Comparison of ENCODE assay signal across 19 cellular contexts in the genomic region with DNA sequence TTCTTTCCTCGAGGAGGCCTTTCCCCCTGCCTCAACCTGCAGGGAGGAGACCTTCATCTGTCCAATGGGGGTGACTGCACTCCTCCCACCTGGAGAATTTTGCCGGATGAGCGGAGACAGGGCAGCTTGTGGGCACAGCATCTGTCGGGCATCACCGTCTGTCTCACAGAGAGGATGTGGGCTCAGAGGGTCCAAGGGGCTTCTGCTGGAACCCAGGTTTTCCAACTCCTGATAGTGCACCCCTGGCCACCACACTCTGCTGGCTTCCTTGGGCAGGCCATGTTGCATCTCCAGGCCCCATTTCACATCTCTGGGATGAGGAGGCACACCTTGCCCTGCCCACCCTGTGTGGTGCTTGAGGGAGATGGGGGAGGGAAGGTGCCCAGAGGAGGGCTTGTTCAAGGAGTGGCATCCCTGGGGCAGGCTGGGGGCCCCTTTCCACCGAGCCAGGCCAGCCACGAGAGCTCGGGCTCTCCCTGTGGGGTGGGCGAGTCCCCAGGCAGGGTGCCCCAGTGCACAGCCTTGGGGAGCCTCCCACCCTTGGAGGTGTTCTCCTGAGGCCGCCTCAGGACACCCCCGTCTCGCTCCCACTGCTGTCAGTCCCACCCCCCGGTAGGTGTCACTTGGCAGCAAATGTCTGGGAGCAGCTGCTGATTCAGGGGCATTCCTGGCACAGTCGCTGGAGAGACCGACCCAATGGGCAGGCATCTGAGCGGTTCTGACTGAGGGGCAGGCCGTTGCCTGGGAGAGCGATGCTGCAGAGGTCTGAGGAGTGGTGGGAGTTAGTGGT.
"Had no signal": no experiment of that assay in that cellular context is flagged by ENCODE, and none has a peak within 500 bp of the region (broad histone marks: within the 10 kb centered on the region; RNA-seq: fewer than 3 reads in every experiment).

No MANE protein-coding gene starts in this region.

- H3K4me1 ChIP-seq: left lung, pancreas, upper lobe of left lung had no signal

- DNase-seq: activated CD4-positive, alpha-beta memory T cell treated with anti-CD3 and anti-CD28 coated beads for 36 hours; activated CD4-positive, alpha-beta T cell treated with anti-CD3 and anti-CD28 coated beads for 36 hours; activated CD8-positive, alpha-beta memory T cell treated with anti-CD3 and anti-CD28 coated beads, Interleukin-2, amount 10 ng/mL, durations not matched to agents 7 days and 5 days; activated naive CD4-positive, alpha-beta T cell; activated naive CD8-positive, alpha-beta T cell treated with anti-CD3 and anti-CD28 coated beads for 36 hours; amniotic stem cell; effector memory CD8-positive, alpha-beta T cell; esophagus squamous epithelium; hippocampal formation; naive B cell; stimulated activated CD4-positive, alpha-beta T cell treated with anti-CD3 and anti-CD28 coated beads, Interleukin-2, amount 100 ng/mL, for 48 hours; SW 1271; testis; upper lobe of left lung had no signal

- H3K27me3 ChIP-seq: cardiac muscle cell, esophagus squamous epithelium, left lung, pancreas, testis, upper lobe of left lung had no signal

- H3K4me3 ChIP-seq: cardiac muscle cell, esophagus squamous epithelium, left lung, pancreas, testis, upper lobe of left lung had no signal

- H3K27ac ChIP-seq: cardiac muscle cell, esophagus squamous epithelium, left lung, pancreas, testis, upper lobe of left lung had no signal

- H3K9me3 ChIP-seq: esophagus squamous epithelium, left lung, pancreas, testis, upper lobe of left lung had no signal

- H3K27ac Mint-ChIP-seq: activated CD4-positive, alpha-beta memory T cell treated with anti-CD3 and anti-CD28 coated beads for 36 hours; activated CD4-positive, alpha-beta T cell treated with anti-CD3 and anti-CD28 coated beads for 36 hours; activated naive CD8-positive, alpha-beta T cell treated with anti-CD3 and anti-CD28 coated beads for 36 hours; effector memory CD8-positive, alpha-beta T cell; memory B cell had no signal

- ATAC-seq: activated CD4-positive, alpha-beta T cell treated with anti-CD3 and anti-CD28 coated beads for 36 hours; activated CD8-positive, alpha-beta memory T cell treated with anti-CD3 and anti-CD28 coated beads, Interleukin-2, amount 10 ng/mL, durations not matched to agents 7 days and 5 days; effector memory CD8-positive, alpha-beta T cell; left lung; pancreas had no signal

- FAIRE-seq: keratinocyte, pancreas had no signal

- H3K9me3 Mint-ChIP-seq: activated CD4-positive, alpha-beta memory T cell treated with anti-CD3 and anti-CD28 coated beads for 36 hours; activated naive CD8-positive, alpha-beta T cell treated with anti-CD3 and anti-CD28 coated beads for 36 hours; effector memory CD8-positive, alpha-beta T cell; memory B cell; naive B cell had no signal

- H3K36me3 ChIP-seq: cardiac muscle cell, pancreas, upper lobe of left lung had no signal

- H3K4me3 Mint-ChIP-seq: activated CD4-positive, alpha-beta memory T cell treated with anti-CD3 and anti-CD28 coated beads for 36 hours; activated CD4-positive, alpha-beta T cell treated with anti-CD3 and anti-CD28 coated beads for 36 hours; activated CD8-positive, alpha-beta memory T cell treated with anti-CD3 and anti-CD28 coated beads, Interleukin-2, amount 10 ng/mL, durations not matched to agents 7 days and 5 days; activated naive CD8-positive, alpha-beta T cell treated with anti-CD3 and anti-CD28 coated beads for 36 hours; effector memory CD8-positive, alpha-beta T cell; memory B cell; naive B cell had no signal

- H3K36me3 Mint-ChIP-seq: activated CD4-positive, alpha-beta memory T cell treated with anti-CD3 and anti-CD28 coated beads for 36 hours; activated CD8-positive, alpha-beta memory T cell treated with anti-CD3 and anti-CD28 coated beads, Interleukin-2, amount 10 ng/mL, durations not matched to agents 7 days and 5 days; naive B cell had no signal

- H3K4me1 Mint-ChIP-seq: activated CD4-positive, alpha-beta T cell treated with anti-CD3 and anti-CD28 coated beads for 36 hours; activated CD8-positive, alpha-beta memory T cell treated with anti-CD3 and anti-CD28 coated beads, Interleukin-2, amount 10 ng/mL, durations not matched to agents 7 days and 5 days; activated naive CD8-positive, alpha-beta T cell treated with anti-CD3 and anti-CD28 coated beads for 36 hours; memory B cell; naive B cell had no signal

- H3K27me3 Mint-ChIP-seq: activated CD4-positive, alpha-beta memory T cell treated with anti-CD3 and anti-CD28 coated beads for 36 hours; activated CD4-positive, alpha-beta T cell treated with anti-CD3 and anti-CD28 coated beads for 36 hours; activated CD8-positive, alpha-beta memory T cell treated with anti-CD3 and anti-CD28 coated beads, Interleukin-2, amount 10 ng/mL, durations not matched to agents 7 days and 5 days; activated naive CD8-positive, alpha-beta T cell treated with anti-CD3 and anti-CD28 coated beads for 36 hours; effector memory CD8-positive, alpha-beta T cell; memory B cell; naive B cell had no signal
